1 cellular context compared by ENCODE assay signal in the genomic region with DNA sequence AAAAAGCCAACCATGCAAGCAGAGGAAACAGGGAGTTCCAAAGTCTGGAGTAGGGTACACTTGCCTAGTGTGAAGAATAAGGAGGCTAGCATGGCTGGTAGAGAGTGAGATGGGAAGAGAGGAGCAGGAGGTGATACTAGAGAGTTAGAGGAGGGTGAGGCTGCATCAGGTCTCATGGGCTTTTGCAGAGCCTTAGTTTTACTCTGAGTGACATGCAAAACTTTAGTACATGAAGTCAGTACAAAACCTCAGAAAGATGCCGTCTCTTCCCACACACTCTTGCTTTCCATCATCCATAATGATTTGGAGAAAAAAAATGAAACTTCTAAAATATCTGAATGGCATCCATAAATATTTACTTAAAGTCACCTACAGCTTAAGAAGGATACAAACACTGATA.
TF ChIP-seq lines count a peak whose summit lies in the region.

No MANE protein-coding gene starts in this region.

TF ChIP-seq in GM12878, 131 proteins besides CTCF, POLR2A, EP300 and RAD21:
- TF ChIP-seq SREBF1 (IDR thresholded peaks at IDR 0.05; ENCODE audit: low read length) (no peak), ZNF274 (IDR thresholded peaks at IDR 0.05; ENCODE audit: insufficient read depth, insufficient read length) (no peak), PKNOX1 (IDR thresholded peaks at IDR 0.05) (peak; percentile 85), IKZF2 (IDR thresholded peaks at IDR 0.05) (0 out of 4 replicates have a peak, but pooled peaks of 1 of the 2 experiments have one; percentile 12), ATF7 (IDR thresholded peaks at IDR 0.05; ENCODE audit: low read depth) (peak; percentile 45; the same call in 1 of the 2 replicates)
TF ChIP-seq in GM12878: peak in this region for 3.
